In genomic region chr6:167747152-167747427, GRCh38 we compare ENCODE assay signal across 1 cellular context.
TF ChIP-seq lines count a peak whose summit lies in the region.

No MANE protein-coding gene starts in this region.

TF ChIP-seq in H1, 55 proteins besides CTCF, POLR2A, EP300 and RAD21:
- TF ChIP-seq BRCA1 (IDR thresholded peaks at IDR 0.05; ENCODE audit: low read depth, low read length) (no peak), JUND (IDR thresholded peaks at IDR 0.05; ENCODE audit: low read length) (no peak), E2F6 (IDR thresholded peaks at IDR 0.05) (no peak), CEBPB (IDR thresholded peaks at IDR 0.05; ENCODE audit: low read depth, low read length) (no peak)
